Comparison of ENCODE assay signal across 17 cellular contexts in the genomic region with DNA sequence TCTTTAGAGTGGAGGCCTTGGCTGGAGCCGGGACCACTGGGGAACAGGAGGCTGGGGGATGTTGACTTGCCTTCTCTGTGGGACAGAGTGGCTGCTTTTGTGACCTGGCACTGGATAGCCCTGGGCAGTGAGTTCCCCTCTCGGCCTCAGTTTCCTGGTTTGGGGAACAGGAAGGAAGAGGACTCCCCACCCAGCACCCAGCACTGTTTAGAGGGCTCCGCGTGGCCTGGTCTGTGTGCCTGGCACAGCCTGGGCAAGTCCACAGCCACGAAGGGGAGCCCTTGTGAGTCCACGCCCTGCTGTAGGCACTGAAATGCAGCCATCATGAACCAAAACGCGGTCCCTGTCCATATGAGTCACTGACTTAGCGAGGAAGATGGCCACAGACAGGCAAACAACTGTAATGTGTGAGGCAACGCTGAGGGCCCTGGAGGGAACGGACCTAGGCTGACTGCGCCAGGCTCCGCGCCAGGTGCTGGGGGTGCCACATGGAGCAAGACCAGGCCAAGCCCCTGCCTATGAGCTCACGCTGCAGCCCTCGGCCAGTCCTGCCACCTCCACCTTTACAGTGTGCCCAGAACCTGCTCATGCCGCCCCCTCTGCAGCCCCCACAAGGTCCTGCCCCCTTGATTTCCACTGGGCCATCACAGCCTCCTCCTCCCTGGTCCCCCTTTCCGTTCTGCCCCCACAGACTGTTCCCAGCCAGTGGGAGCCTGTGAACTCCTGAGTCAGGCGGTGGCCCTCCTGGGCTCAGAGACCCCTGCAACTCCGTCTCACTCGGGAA. TPM values are rescaled to one million over a fixed set of nuclear protein-coding genes. Genes with fewer than 3 reads are reported as not detected.
DNase-seq lines count a peak whose midpoint lies in the region; ATAC-seq, FAIRE-seq and TF ChIP-seq lines count a peak whose summit lies in the region.
"Had no signal": no experiment of that assay in that cellular context is flagged by ENCODE, and none has a peak within 500 bp of the region (broad histone marks: within the 10 kb centered on the region; RNA-seq: fewer than 3 reads in every experiment).

No MANE protein-coding gene starts in this region.

- H4K20me1 ChIP-seq in PC-3 (ENCODE audit: low read length) (no peaks in the 10 kb centered on the region), H1 (replicated peaks in 1 of 2; ENCODE audit: control insufficient read depth in 1 of 2, insufficient read depth in 2 of 2, low read length in 2 of 2) (peaks cover 13 to 38% of the 10 kb centered on the region in 2 experiments)

- H4K8ac ChIP-seq in H1 (ENCODE audit: extremely low read depth, insufficient read depth, low read length): no peak overlapping the region

- 88% methylated on average over 21 of the region's 21 CpGs; no CpG with 5 or more reads in 1 of the 2 experiments for WGBS in H1 (ENCODE audit: extremely low coverage in 1 of 2, insufficient coverage in 1 of 2, insufficient read length in 1 of 2, insufficient replicate concordance in 2 of 2, low coverage in 1 of 2, low lambda C conversion rate in 2 of 2, missing lambda C conversion rate in 1 of 2), 2 experiments
- 90% methylated on average over 21 of the region's 21 CpGs; no CpG with 5 or more reads in 1 of the 2 donors for WGBS in transverse colon (ENCODE audit: low coverage in 1 of 2), 2 donors

- TF ChIP-seq POLR2A in H1 (IDR thresholded peaks at IDR 0.05; ENCODE audit: control extremely low read depth in 1 of 2, low read depth in 2 of 2, low read length in 2 of 2): no peak
- TF ChIP-seq POLR2A in transverse colon (IDR thresholded peaks at IDR 0.05): no peak

- peak overlapping the region; percentile 75; the same call in 1 of the 2 replicates for H2AK5ac ChIP-seq in H1 (ENCODE audit: low read depth, low read length)

- H4K5ac ChIP-seq in H1 (ENCODE audit: insufficient read length, low read depth, low read length): no peak overlapping the region

- H3K79me2 ChIP-seq in PC-3 (ENCODE audit: low read length) (peaks cover 61% of the 10 kb centered on the region), H1 (ENCODE audit: control insufficient read depth in 1 of 2, insufficient read depth in 2 of 2, low read length in 2 of 2) (peaks cover 0 to 42% of the 10 kb centered on the region in 2 experiments; a peak in 1 of 4 replicates)

- TF ChIP-seq RAD21 in H1 (IDR thresholded peaks at IDR 0.05 in 1 of 2, conservative IDR thresholded peaks at IDR 0.05 in 1 of 2; ENCODE audit: low read depth in 2 of 2, low read length in 2 of 2): no peak

- CTCF ChIA-PET in PC-3 (lab: Charles Lee) (no interaction called here), H1 (lab: Charles Lee; ENCODE audit: partially characterized antibody) (no interaction called here)

- FAIRE-seq in H1 (lab: Jason Lieb, UNC): no peak
- no peak for FAIRE-seq in D721Med (lab: Jason Lieb, UNC)

- peak overlapping the region; percentile 73 for H2BK5ac ChIP-seq in H1 (ENCODE audit: low read depth, low read length)

- no peaks in the 10 kb centered on the region for H3F3A ChIP-seq in PC-3 (ENCODE audit: low read length, unreplicated experiment)

- H3K4ac ChIP-seq in H1 (replicated peaks; ENCODE audit: insufficient read length, low read depth, low read length): no peak overlapping the region

- peak overlapping the region; percentile 76 for H3K27ac ChIP-seq in PC-3 (ENCODE audit: low read length)
- H3K27ac ChIP-seq in H1 (ENCODE audit: low read depth, low read length): no peak overlapping the region
- peak overlapping the region; percentile 6 to 53 (median 28) for H3K27ac ChIP-seq in transverse colon
- no peak overlapping the region for H3K27ac ChIP-seq in colonic mucosa

- no peaks in the 10 kb centered on the region for H3K36me3 ChIP-seq in PC-3 (ENCODE audit: low read depth, low read length)
- no peaks in the 10 kb centered on the region; a peak in 2 of 8 replicates for H3K36me3 ChIP-seq in H1 (ENCODE audit: control insufficient read depth in 2 of 4, insufficient read depth in 4 of 4, low read length in 3 of 4)
- no peaks in the 10 kb centered on the region for H3K36me3 ChIP-seq in transverse colon
- no peaks in the 10 kb centered on the region for H3K36me3 ChIP-seq in colonic mucosa

- H3K4me2 ChIP-seq in PC-3 (ENCODE audit: low read length) (peak overlapping the region; percentile 32; the same call in 1 of the 2 replicates), H1 (ENCODE audit: insufficient read depth in 1 of 2, low read depth in 2 of 2, low read length in 2 of 2) (no peak overlapping the region)

- no peak overlapping the region for H2BK120ac ChIP-seq in H1 (replicated peaks; ENCODE audit: low read depth, low read length)

- POLR2A ChIA-PET in PC-3 (lab: Charles Lee; ENCODE audit: unreplicated experiment) (no interaction called here), H1 (lab: Charles Lee; ENCODE audit: partially characterized antibody) (interaction anchor here (1.9 kb wide), 1 partner anchor 35 kb away, joined by 4 read pairs; a partner anchor contains a TSS)

- no peaks in the 10 kb centered on the region for H3K27me3 ChIP-seq in PC-3 (ENCODE audit: low read length)
- peaks cover 0 to 1% (median 0%) of the 10 kb centered on the region in 4 experiments; a peak in 1 of 7 replicates for H3K27me3 ChIP-seq in H1 (replicated peaks in 1 of 4; ENCODE audit: control insufficient read depth in 3 of 4, extremely low read depth in 1 of 4, insufficient read depth in 3 of 4, low read length in 3 of 4)
- no peaks in the 10 kb centered on the region for H3K27me3 ChIP-seq in transverse colon
- H3K27me3 ChIP-seq in colonic mucosa: no peaks in the 10 kb centered on the region

- H2AFZ ChIP-seq in PC-3 (ENCODE audit: low read length): no peak overlapping the region
- H2AFZ ChIP-seq in H1 (ENCODE audit: low read length): no peak overlapping the region

- peak; percentile 65 for ATAC-seq in PC-3
- no peak for ATAC-seq in HG02610 (IDR thresholded peaks at IDR 0.05; ENCODE audit: unreplicated experiment)

- no peak overlapping the region for H2BK15ac ChIP-seq in H1 (ENCODE audit: low read length)

- DNase-seq in PC-3 (peak; percentile 42), H1 (ENCODE audit: low read depth in 1 of 2, low spot score in 2 of 2) (no peak), lung microvascular endothelial cell (ENCODE audit: low read depth in 2 of 2) (peak; percentile 50 to 51), transverse colon (no peak), D721Med (ENCODE audit: insufficient read length, low spot score) (no peak), DMS114 treated with DMSO at 0.1 percent for 48 hours (lab: John Stamatoyannopoulos, UW; ENCODE audit: unreplicated experiment) (no peak), colonic mucosa (no peak)
- DNase-seq: activated CD8-positive, alpha-beta memory T cell treated with anti-CD3 and anti-CD28 coated beads, Interleukin-2, amount 10 ng/mL, durations not matched to agents 7 days and 5 days; DMS153; HCEC 1CT; immature natural killer cell; Karpas-422; OCI-M1; stimulated activated CD4-positive, alpha-beta T cell treated with anti-CD3 and anti-CD28 coated beads, Interleukin-2, amount 100 ng/mL, for 24 hours; stimulated activated naive CD4-positive, alpha-beta T cell treated with Interleukin-2 at 50 U/mL for 16 hours had no signal

- H4K91ac ChIP-seq in H1 (replicated peaks; ENCODE audit: insufficient read length, low read length): no peak overlapping the region

- H3K9ac ChIP-seq in PC-3 (ENCODE audit: low read length): peak overlapping the region; percentile 36
- no peak overlapping the region for H3K9ac ChIP-seq in H1 (replicated peaks in 1 of 4; ENCODE audit: extremely low read depth in 1 of 4, low read depth in 3 of 4, low read length in 3 of 4)
- H3K9ac ChIP-seq in colonic mucosa (ENCODE audit: low read depth in 2 of 2, low read length in 2 of 2): no peak overlapping the region

- no TSS peak for BruUV-seq in PC-3 (replicated peaks; lab: Mats Ljungman, UMichigan)

- H3K4me1 ChIP-seq in PC-3 (ENCODE audit: insufficient read depth, low read length) (peaks cover 21% of the 10 kb centered on the region), H1 (replicated peaks in 1 of 4; ENCODE audit: control insufficient read depth in 3 of 4, insufficient read depth in 4 of 4, low read length in 3 of 4) (peaks cover 0 to 15% (median 6%) of the 10 kb centered on the region in 4 experiments; a peak in 6 of 7 replicates), transverse colon (peaks cover 13 to 40% (median 28%) of the 10 kb centered on the region in 4 donors), colonic mucosa (peaks cover 9% of the 10 kb centered on the region)

- no peak overlapping the region for H3K56ac ChIP-seq in H1 (replicated peaks; ENCODE audit: insufficient read length, low read depth, low read length)

- H2BK20ac ChIP-seq in H1 (ENCODE audit: low read length): no peak overlapping the region

- H2BK12ac ChIP-seq in H1 (ENCODE audit: low read depth, low read length): no peak overlapping the region

- TF ChIP-seq CTCF in PC-3 (conservative IDR thresholded peaks at IDR 0.05; ENCODE audit: low read depth, low read length) (no peak), H1 (IDR thresholded peaks at IDR 0.05; ENCODE audit: control extremely low read depth in 1 of 3, insufficient read depth in 1 of 3, low read depth in 1 of 3, low read length in 3 of 3) (no peak), transverse colon (IDR thresholded peaks at IDR 0.05) (no peak), D721Med (IDR thresholded peaks at IDR 0.05; ENCODE audit: insufficient read depth, missing control alignments) (no peak), colonic mucosa (IDR thresholded peaks at IDR 0.05) (no peak)

- H3K14ac ChIP-seq in H1 (ENCODE audit: insufficient read length): no peak overlapping the region

- peaks cover 3% of the 10 kb centered on the region; the same call in 1 of the 2 replicates for H3K23me2 ChIP-seq in H1 (ENCODE audit: low read depth, low read length)

- no peak overlapping the region for H3K23ac ChIP-seq in H1 (ENCODE audit: insufficient read length)

- H3K18ac ChIP-seq in H1 (ENCODE audit: extremely low read depth, low read length): no peak overlapping the region; the same call in 1 of the 2 replicates

- in situ Hi-C loops in transverse colon (cut with MboI; ENCODE audit: low pct_ligation_motif_present in 1 of 4, low pct_unique_long_range_greater_than_20kb in 1 of 4, low sequenced_read_pairs in 3 of 4): no loop called here

- peaks cover 31% of the 10 kb centered on the region for H3K79me1 ChIP-seq in H1 (ENCODE audit: low read depth, low read length)

- no peaks in the 10 kb centered on the region for H3K9me3 ChIP-seq in PC-3 (ENCODE audit: low read length)
- no peaks in the 10 kb centered on the region for H3K9me3 ChIP-seq in H1 (ENCODE audit: insufficient read depth in 2 of 2, low read depth in 1 of 2, low read length in 1 of 2)
- no peaks in the 10 kb centered on the region for H3K9me3 ChIP-seq in transverse colon
- no peaks in the 10 kb centered on the region for H3K9me3 ChIP-seq in colonic mucosa

- no peaks in the 10 kb centered on the region for H3K9me2 ChIP-seq in PC-3 (replicated peaks; ENCODE audit: low read length)

- TF ChIP-seq EP300 in H1 (IDR thresholded peaks at IDR 0.05; ENCODE audit: borderline replicate concordance in 1 of 2, low read depth in 2 of 2, low read length in 2 of 2) (no peak), transverse colon (IDR thresholded peaks at IDR 0.05; ENCODE audit: low read depth) (no peak)

- H3K4me3 ChIP-seq in PC-3 (ENCODE audit: low read length) (no peak overlapping the region), H1 (ENCODE audit: extremely low read depth in 1 of 4, insufficient read depth in 2 of 4, low read depth in 3 of 4, low read length in 4 of 4) (no peak overlapping the region), transverse colon (no peak overlapping the region), colonic mucosa (no peak overlapping the region)

- intact Hi-C loops in PC-3 (cut with micrococcal nuclease) (no loop called here), transverse colon (cut with DNase I; ENCODE audit: low total_unique reads) (no loop called here), colonic mucosa (cut with DNase I) (no loop called here)

RNA-seq across cellular contexts. Expression of a gene that starts 35.5 kb away (rescaled TPM):
- total RNA-seq in PC-3 (2014; rRNA removed) (13.5 and 16.2 TPM in 2 replicates), lung microvascular endothelial cell (2.6 and 3.1 TPM in 2 replicates), transverse colon (10 to 100 TPM; 43.8 to 96.1 (median 63.2) TPM), colonic mucosa (100 to 1,000 TPM in 1 of 2 donors, 10 to 100 TPM in 1; 85.5 to 127 TPM)
- total RNA-seq in H1 (2021; fragmentation: NEBNext Ultra II Directional; extraction: Animal tissue kit (Norgen Biotek cat#: 25700)): 64.4 and 67.6 TPM in 2 replicates
- 50.7 and 107 TPM in 2 replicates for polyA plus RNA-seq in H1 (2011; rRNA removed)
- polyA plus RNA-seq in H1 (2011; cell fraction: cytosol; rRNA removed): 55.5 TPM
- polyA plus RNA-seq in H1 (2011; cell fraction: nucleus; rRNA removed): 89.7 TPM
- 40.5 to 57.3 TPM (median 53.1 TPM) in 4 replicates for polyA plus RNA-seq in H1 (2012, experiment 1 of 2)
- polyA plus RNA-seq in H1 (2012, experiment 2 of 2): 64.2 TPM
- 47.5 TPM for polyA plus RNA-seq in H1 (2013, experiment 1 of 2)
- polyA plus RNA-seq in H1 (2013, experiment 2 of 2): 47.5 TPM
- polyA minus RNA-seq in H1 (2011; rRNA and poly(A)+ RNA removed): 17.7 and 25.9 TPM in 2 replicates
- polyA minus RNA-seq in H1 (2011; cell fraction: cytosol; rRNA and poly(A)+ RNA removed): 39.9 TPM
- polyA minus RNA-seq in H1 (2011; cell fraction: nucleus; rRNA and poly(A)+ RNA removed): 22.8 TPM

RNA-seq across cellular contexts. Expression of a gene that starts 35.7 kb away (rescaled TPM):
- 2.2 and 6.2 TPM in 2 replicates for total RNA-seq in PC-3 (2014; rRNA removed)
- total RNA-seq in H1 (2021; fragmentation: NEBNext Ultra II Directional; extraction: Animal tissue kit (Norgen Biotek cat#: 25700)): 2.8 and 3.2 TPM in 2 replicates
- polyA plus RNA-seq in H1 (2011; rRNA removed): 7.9 and 11.2 TPM in 2 replicates
- 3.8 TPM for polyA plus RNA-seq in H1 (2011; cell fraction: cytosol; rRNA removed)
- 3.1 TPM for polyA plus RNA-seq in H1 (2011; cell fraction: nucleus; rRNA removed)
- 1.9 to 4.0 TPM (median 2.6 TPM) in 4 replicates for polyA plus RNA-seq in H1 (2012, experiment 1 of 2)
- 2.5 TPM for polyA plus RNA-seq in H1 (2012, experiment 2 of 2)
- 2.1 TPM for polyA plus RNA-seq in H1 (2013, experiment 1 of 2)
- polyA plus RNA-seq in H1 (2013, experiment 2 of 2): 2.4 TPM
- polyA minus RNA-seq in H1 (2011; rRNA and poly(A)+ RNA removed): 1.7 and 3.1 TPM in 2 replicates
- 2.6 TPM for polyA minus RNA-seq in H1 (2011; cell fraction: cytosol; rRNA and poly(A)+ RNA removed)
- polyA minus RNA-seq in H1 (2011; cell fraction: nucleus; rRNA and poly(A)+ RNA removed): 1.00 TPM
- not detected in 2 replicates for total RNA-seq in lung microvascular endothelial cell
- total RNA-seq in transverse colon: 1 to 10 TPM in 2 of 4 donors, under 1 TPM in 1, not detected in 1; 0.14 to 3.0 (median 1.1) TPM
- total RNA-seq in colonic mucosa: not detected
- total RNA-seq: activated CD8-positive, alpha-beta memory T cell treated with anti-CD3 and anti-CD28 coated beads, Interleukin-2, amount 10 ng/mL, durations not matched to agents 7 days and 5 days had no signal
- polyA plus RNA-seq: immature natural killer cell, neural cell had no signal

RNA-seq across cellular contexts. Expression of a gene that starts 43.0 kb away (rescaled TPM):
- total RNA-seq in PC-3 (2014; rRNA removed) (not detected in 2 replicates), lung microvascular endothelial cell (not detected in 2 replicates), transverse colon (not detected), colonic mucosa (1 to 10 TPM in 1 of 2 donors, not detected in 1; 2.1 TPM)
- total RNA-seq in H1 (2021; fragmentation: NEBNext Ultra II Directional; extraction: Animal tissue kit (Norgen Biotek cat#: 25700)): not detected in 2 replicates
- polyA plus RNA-seq in H1 (2011; rRNA removed): not detected in 2 replicates
- polyA plus RNA-seq in H1 (2011; cell fraction: cytosol; rRNA removed): not detected
- polyA plus RNA-seq in H1 (2011; cell fraction: nucleus; rRNA removed): not detected
- not detected in 4 replicates for polyA plus RNA-seq in H1 (2012, experiment 1 of 2)
- not detected for polyA plus RNA-seq in H1 (2012, experiment 2 of 2)
- not detected for polyA plus RNA-seq in H1 (2013, experiment 1 of 2)
- polyA plus RNA-seq in H1 (2013, experiment 2 of 2): not detected
- not detected in 2 replicates for polyA minus RNA-seq in H1 (2011; rRNA and poly(A)+ RNA removed)
- not detected for polyA minus RNA-seq in H1 (2011; cell fraction: cytosol; rRNA and poly(A)+ RNA removed)
- not detected for polyA minus RNA-seq in H1 (2011; cell fraction: nucleus; rRNA and poly(A)+ RNA removed)
- total RNA-seq: activated CD8-positive, alpha-beta memory T cell treated with anti-CD3 and anti-CD28 coated beads, Interleukin-2, amount 10 ng/mL, durations not matched to agents 7 days and 5 days had no signal
- polyA plus RNA-seq: immature natural killer cell, neural cell had no signal

Comparison
In these comparisons a context has a peak if more than half of its experiments do, and no peak if none do; other contexts are left out.
1. DNase-seq: peak in PC-3 (single experiment) and lung microvascular endothelial cell (2 of 2); none in H1 (0 of 2), transverse colon (single experiment), D721Med (single experiment), DMS114 treated with DMSO at 0.1 percent for 48 hours (single experiment) and colonic mucosa (single experiment).
2. H3K27ac ChIP-seq: peak in PC-3 (single experiment) and transverse colon (4 of 4); none in H1 (single experiment) and colonic mucosa (single experiment).